Comparison of ENCODE assay signal across 40 cellular contexts in the genomic region with DNA sequence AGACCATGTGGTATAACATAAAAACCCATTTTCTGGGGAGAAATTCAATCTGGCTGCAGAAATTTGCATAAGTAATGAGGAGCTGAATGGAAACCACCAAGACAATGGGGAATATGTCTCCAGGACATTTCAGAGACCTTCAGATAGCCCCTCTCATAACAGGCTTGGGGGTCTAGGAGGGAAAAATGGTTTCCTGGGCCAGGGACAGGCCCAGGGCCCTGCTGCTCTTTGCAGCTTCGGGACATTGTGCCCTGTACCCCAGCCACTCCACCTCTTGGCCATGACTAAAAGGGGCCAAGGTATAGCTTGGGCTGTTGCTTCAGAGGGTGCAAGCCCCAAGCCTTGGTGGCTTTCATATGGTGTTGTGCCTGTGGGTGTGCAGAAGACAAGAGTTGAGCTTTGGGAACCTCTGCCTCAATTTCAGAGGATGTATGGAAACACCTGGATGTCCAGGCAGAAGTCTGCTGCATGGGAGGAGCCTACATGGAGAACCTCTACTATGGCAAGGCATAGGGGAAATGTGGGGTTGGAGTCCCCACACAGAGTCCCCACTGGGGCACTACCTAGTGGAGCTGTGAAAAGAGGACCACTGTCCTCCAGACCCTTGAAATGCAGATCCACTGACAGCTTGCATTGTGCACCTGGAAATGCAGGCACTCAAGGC.
"Had no signal": no experiment of that assay in that cellular context is flagged by ENCODE, and none has a peak within 500 bp of the region (broad histone marks: within the 10 kb centered on the region; RNA-seq: fewer than 3 reads in every experiment).

No MANE protein-coding gene starts in this region.

- H3K27me3 Mint-ChIP-seq: activated B cell treated with CpG ODN at 0.5 μM for 24 hours; activated CD4-positive, alpha-beta memory T cell treated with anti-CD3 and anti-CD28 coated beads for 36 hours; activated CD4-positive, alpha-beta T cell treated with anti-CD3 and anti-CD28 coated beads, Interleukin-2, amount 10 ng/mL, durations not matched to agents 24 days and 14 days; activated CD8-positive, alpha-beta T cell treated with anti-CD3 and anti-CD28 coated beads for 36 hours; activated naive CD8-positive, alpha-beta T cell treated with anti-CD3 and anti-CD28 coated beads for 36 hours; activated T-helper 17 cell treated with anti-CD3 and anti-CD28 coated beads, Interleukin-2, amount 50 U/mL, for 72 hours; central memory CD8-positive, alpha-beta T cell had no signal

- H3K27me3 ChIP-seq: adrenal gland, body of pancreas, brain microvascular endothelial cell, breast epithelium, cardiac muscle cell had no signal

- FAIRE-seq: astrocyte, TTC549 had no signal

- H3K27ac ChIP-seq: adrenal gland, body of pancreas, brain microvascular endothelial cell, breast epithelium, cardiac muscle cell, VCaP had no signal

- H3K4me1 ChIP-seq: adrenal gland, body of pancreas, breast epithelium had no signal

- H3K9me3 ChIP-seq: adrenal gland had no signal

- H3K4me1 Mint-ChIP-seq: activated B cell treated with CpG ODN at 0.5 μM for 24 hours; activated CD4-positive, alpha-beta T cell treated with anti-CD3 and anti-CD28 coated beads, Interleukin-2, amount 10 ng/mL, durations not matched to agents 24 days and 14 days; activated naive CD8-positive, alpha-beta T cell treated with anti-CD3 and anti-CD28 coated beads for 36 hours; activated T-helper 17 cell treated with anti-CD3 and anti-CD28 coated beads, Interleukin-2, amount 50 U/mL, for 72 hours; central memory CD8-positive, alpha-beta T cell had no signal

- H3K4me3 ChIP-seq: adrenal gland, body of pancreas, breast epithelium, cardiac muscle cell had no signal

- H3K4me3 Mint-ChIP-seq: activated B cell treated with CpG ODN at 0.5 μM for 24 hours; activated CD4-positive, alpha-beta memory T cell treated with anti-CD3 and anti-CD28 coated beads for 36 hours; activated CD4-positive, alpha-beta T cell treated with anti-CD3 and anti-CD28 coated beads, Interleukin-2, amount 10 ng/mL, durations not matched to agents 24 days and 14 days; activated CD8-positive, alpha-beta T cell treated with anti-CD3 and anti-CD28 coated beads for 36 hours; activated naive CD4-positive, alpha-beta T cell treated with anti-CD3 and anti-CD28 coated beads for 36 hours; activated naive CD8-positive, alpha-beta T cell treated with anti-CD3 and anti-CD28 coated beads for 36 hours; activated T-cell treated with anti-CD3 and anti-CD28 coated beads, Interleukin-2, amount 50 U/mL, for 4 hours; activated T-cell treated with anti-CD3 and anti-CD28 coated beads, Interleukin-2, amount 50 U/mL, for 72 hours; activated T-helper 1 cell treated with anti-CD3 and anti-CD28 coated beads, Interleukin-12 subunit alpha, Interleukin-12 subunit beta, Interleukin-2, Interleukin-4 antibody, amounts not matched to agents 30 ng/mL and 10 ng/mL and 1 ng/mL, durations not matched to agents 14 hours and 24 hours and 36 hours; activated T-helper 17 cell treated with anti-CD3 and anti-CD28 coated beads, Interleukin-2, amount 50 U/mL, for 72 hours; central memory CD8-positive, alpha-beta T cell; T-helper 1 cell treated with Interleukin-12 subunit alpha and Interleukin-12 subunit beta and Interleukin-4 antibody, amounts not matched to agents 30 μg/mL and 1 μg/mL, for 36 hours; T-helper 2 cell treated with Interferon-gamma antibody and Interleukin-4, amounts not matched to agents 5 μg/mL and 100 μg/mL, for 36 hours had no signal

- H3K36me3 ChIP-seq: adrenal gland, brain microvascular endothelial cell, breast epithelium, cardiac muscle cell had no signal

- ATAC-seq: activated CD8-positive, alpha-beta T cell treated with anti-CD3 and anti-CD28 coated beads for 36 hours; activated naive CD4-positive, alpha-beta T cell treated with anti-CD3 and anti-CD28 coated beads, Interleukin-2, amount 50 U/mL, for 72 hours; activated T-cell treated with anti-CD3 and anti-CD28 coated beads, Interleukin-2, amount 50 U/mL, for 4 hours; activated T-cell treated with anti-CD3 and anti-CD28 coated beads, Interleukin-2, amount 50 U/mL, for 72 hours; activated T-helper 17 cell treated with anti-CD3 and anti-CD28 coated beads, Interleukin-2, amount 50 U/mL, for 72 hours; body of pancreas had no signal

- DNase-seq: activated B cell treated with CpG ODN at 0.5 μM for 24 hours; activated CD4-positive, alpha-beta memory T cell treated with anti-CD3 and anti-CD28 coated beads for 36 hours; activated CD4-positive, alpha-beta T cell treated with anti-CD3 and anti-CD28 coated beads for 4 hours; activated CD4-positive, alpha-beta T cell treated with anti-CD3 and anti-CD28 coated beads, Interleukin-2, amount 10 ng/mL, durations not matched to agents 24 days and 14 days; activated CD4-positive, alpha-beta T cell treated with anti-CD3 and anti-CD28 coated beads, Interleukin-2, amount 50 U/mL, for 1 hour; activated CD4-positive, alpha-beta T cell treated with anti-CD3 and anti-CD28 coated beads, Interleukin-2, amount 50 U/mL, for 4 hours; activated CD4-positive, CD25-positive, alpha-beta regulatory T cell treated with anti-CD3 and anti-CD28 coated beads, Interleukin-2, amount 50 U/mL, for 72 hours; activated CD8-positive, alpha-beta memory T cell treated with anti-CD3 and anti-CD28 coated beads, Interleukin-2, amount 50 U/mL, for 4 hours; activated CD8-positive, alpha-beta T cell treated with anti-CD3 and anti-CD28 coated beads for 36 hours; activated effector memory CD4-positive, alpha-beta T cell treated with anti-CD3 and anti-CD28 coated beads, Interleukin-2, amount 50 U/mL, for 16 hours; activated gamma-delta T cell treated with Interleukin-2 at 50 U/mL for 16 hours; activated naive CD4-positive, alpha-beta T cell; activated naive CD4-positive, alpha-beta T cell treated with anti-CD3 and anti-CD28 coated beads for 36 hours; activated naive CD4-positive, alpha-beta T cell treated with anti-CD3 and anti-CD28 coated beads, Interleukin-2, amount 50 U/mL, for 16 hours; activated naive CD8-positive, alpha-beta T cell treated with anti-CD3 and anti-CD28 coated beads for 36 hours; activated T-cell treated with anti-CD3 and anti-CD28 coated beads for 4 hours; activated T-cell treated with anti-CD3 and anti-CD28 coated beads, Interleukin-2, amount 50 U/mL, for 1 hour; activated T-cell treated with anti-CD3 and anti-CD28 coated beads, Interleukin-2, amount 50 U/mL, for 4 hours; activated T-cell treated with anti-CD3 and anti-CD28 coated beads, Interleukin-2, amount 50 U/mL, for 72 hours; adrenal gland; amniotic stem cell; aorta; body of pancreas; brain microvascular endothelial cell; caudate nucleus; cerebellar nuclear complex; T-helper 1 cell; T-helper 2 cell; T-helper 9 cell had no signal

- H3K27ac Mint-ChIP-seq: activated B cell treated with CpG ODN at 0.5 μM for 24 hours; activated CD4-positive, alpha-beta memory T cell treated with anti-CD3 and anti-CD28 coated beads for 36 hours; activated CD4-positive, alpha-beta T cell treated with anti-CD3 and anti-CD28 coated beads, Interleukin-2, amount 10 ng/mL, durations not matched to agents 24 days and 14 days; activated CD8-positive, alpha-beta T cell treated with anti-CD3 and anti-CD28 coated beads for 36 hours; activated naive CD4-positive, alpha-beta T cell treated with anti-CD3 and anti-CD28 coated beads for 36 hours; activated naive CD4-positive, alpha-beta T cell treated with anti-CD3 and anti-CD28 coated beads, Interleukin-2, amount 50 U/mL, for 72 hours; activated naive CD8-positive, alpha-beta T cell treated with anti-CD3 and anti-CD28 coated beads for 36 hours; activated T-cell treated with anti-CD3 and anti-CD28 coated beads, Interleukin-2, amount 50 U/mL, for 72 hours; activated T-helper 1 cell treated with anti-CD3 and anti-CD28 coated beads, Interleukin-12 subunit alpha, Interleukin-12 subunit beta, Interleukin-2, Interleukin-4 antibody, amounts not matched to agents 30 ng/mL and 10 ng/mL and 1 ng/mL, durations not matched to agents 14 hours and 24 hours and 36 hours; activated T-helper 17 cell treated with anti-CD3 and anti-CD28 coated beads, Interleukin-2, amount 50 U/mL, for 72 hours; T-helper 1 cell treated with Interleukin-12 subunit alpha and Interleukin-12 subunit beta and Interleukin-4 antibody, amounts not matched to agents 30 μg/mL and 1 μg/mL, for 36 hours; T-helper 2 cell treated with Interferon-gamma antibody and Interleukin-4, amounts not matched to agents 5 μg/mL and 100 μg/mL, for 36 hours had no signal
